ENCODE assay signal across 21 cellular contexts in the genomic region with DNA sequence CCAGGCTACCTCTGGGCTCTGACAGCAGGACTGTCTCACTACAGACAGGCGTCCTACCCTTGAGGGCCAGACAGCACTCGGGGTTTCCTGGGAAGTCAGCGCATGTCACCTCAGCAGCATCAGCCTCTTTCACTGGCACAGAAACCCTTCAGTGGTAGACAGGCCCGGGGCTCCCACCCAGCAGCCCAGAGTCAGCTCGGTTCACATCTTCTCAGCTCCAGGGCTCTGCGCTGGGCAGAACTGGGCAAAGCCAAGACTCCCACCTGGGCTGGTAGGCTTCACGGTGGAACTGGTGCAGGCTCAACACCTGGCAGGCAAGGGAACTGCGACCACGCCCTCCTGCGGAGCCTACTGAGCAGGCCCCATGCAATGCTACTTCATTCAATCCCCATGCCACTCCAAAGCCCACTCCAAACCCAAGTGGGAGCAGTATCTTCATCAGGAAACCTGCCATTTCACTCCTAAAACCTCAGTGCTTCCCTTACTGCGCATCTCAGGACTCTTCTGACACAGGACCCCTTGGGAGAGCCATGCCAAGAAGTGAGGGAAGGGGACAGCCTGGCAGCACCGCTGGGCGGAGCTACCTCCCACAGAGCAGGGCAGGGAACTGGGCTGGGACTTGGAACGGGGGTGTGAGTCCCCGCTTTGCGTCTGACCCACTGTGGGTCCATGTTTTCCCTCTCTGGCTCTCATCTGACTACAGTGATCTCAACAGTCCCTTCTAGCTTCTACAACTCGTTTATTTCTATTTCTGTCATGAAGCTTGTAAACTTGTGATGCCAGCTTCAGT.
A peak's percentile ranks its signal among the peaks of the same experiment; 100 is the strongest.
DNase-seq lines count a peak whose midpoint lies in the region; ATAC-seq, FAIRE-seq and TF ChIP-seq lines count a peak whose summit lies in the region.
"Had no signal": no experiment of that assay in that cellular context is flagged by ENCODE, and none has a peak within 500 bp of the region (broad histone marks: within the 10 kb centered on the region; RNA-seq: fewer than 3 reads in every experiment).

No MANE protein-coding gene starts in this region.

- no peak overlapping the region for H3K27ac ChIP-seq in HepG2 (ENCODE audit: extremely low read length, insufficient read depth, low read length)
- H3K27ac ChIP-seq: C4-2B, GM23248, HL-60, SK-N-MC had no signal

- H3K27ac Mint-ChIP-seq in WTC11 = no peak overlapping the region
- no peak overlapping the region for H3K27ac Mint-ChIP-seq in stimulated activated effector memory CD8-positive, alpha-beta T cell treated with anti-CD3 and anti-CD28 coated beads, Interleukin-12 subunit alpha, Interleukin-12 subunit beta, amount 100 ng/mL, for 72 hours
- no peak overlapping the region for H3K27ac Mint-ChIP-seq in activated naive CD4-positive, alpha-beta T cell treated with anti-CD3 and anti-CD28 coated beads for 36 hours
- H3K27ac Mint-ChIP-seq in activated CD8-positive, alpha-beta T cell treated with anti-CD3 and anti-CD28 coated beads, Interleukin-2, amount 10 ng/mL, durations not matched to agents 7 days and 5 days = no peak overlapping the region
- H3K27ac Mint-ChIP-seq: B cell; CD8-positive, alpha-beta T cell had no signal

- FAIRE-seq in HepG2 (lab: Jason Lieb, UNC) = no peak

- POLR2A ChIA-PET in WTC11 (lab: Charles Lee) = interaction anchor here (0.6 kb wide), 1 partner anchor 127 kb away, joined by 6 read pairs; no protein-coding TSS in a partner anchor
- POLR2A ChIA-PET in HepG2 (lab: Yijun Ruan, JAX) = no interaction called here
- POLR2A ChIA-PET in activated CD8-positive, alpha-beta T cell treated with anti-CD3 and anti-CD28 coated beads, Interleukin-2, amount 10 ng/mL, durations not matched to agents 7 days and 5 days (lab: Charles Lee) = no interaction called here

- H3K27me3 ChIP-seq in H7 (ENCODE audit: control insufficient read depth, insufficient read depth, low read length) (no peaks in the 10 kb centered on the region), HepG2 (ENCODE audit: control insufficient read depth in 1 of 2, insufficient read depth in 2 of 2, low read length in 2 of 2) (no peaks in the 10 kb centered on the region)

- peak; percentile 49 for DNase-seq in H7
- DNase-seq in WTC11 (ENCODE audit: low spot score) = peak; percentile 23
- no peak for DNase-seq in HepG2 (ENCODE audit: low spot score)
- no peak for DNase-seq in stimulated activated effector memory CD8-positive, alpha-beta T cell treated with anti-CD3 and anti-CD28 coated beads, Interleukin-12 subunit alpha, Interleukin-12 subunit beta, amount 100 ng/mL, for 72 hours (ENCODE audit: low spot score in 2 of 2)
- no peak for DNase-seq in activated naive CD4-positive, alpha-beta T cell treated with anti-CD3 and anti-CD28 coated beads for 36 hours
- no peak for DNase-seq in NCI-H748 treated with DMSO at 0.1 percent for 48 hours (lab: John Stamatoyannopoulos, UW)
- no peak for DNase-seq in activated CD8-positive, alpha-beta T cell treated with anti-CD3 and anti-CD28 coated beads, Interleukin-2, amount 10 ng/mL, durations not matched to agents 7 days and 5 days
- DNase-seq: Caco-2; CD8-positive, alpha-beta T cell; GM23248; HCEC 1CT; NCI-H1048; NCI-H1694; NCI-H2081 treated with DMSO at 0.1 percent for 48 hours; NCI-H446 treated with DMSO at 0.1 percent for 48 hours; SIG-M5; SW 1271 had no signal

- H3K4me3 ChIP-seq in H7 (ENCODE audit: insufficient read depth, low read depth, low read length) (no peak overlapping the region), HepG2 (replicated peaks in 1 of 3; ENCODE audit: insufficient read depth in 1 of 3, low read depth in 2 of 3, low read length in 3 of 3) (no peak overlapping the region)
- H3K4me3 ChIP-seq: GM23248, SK-N-MC had no signal

- H3K27me3 Mint-ChIP-seq in WTC11 (ENCODE audit: low read depth) = no peaks in the 10 kb centered on the region
- H3K27me3 Mint-ChIP-seq in activated naive CD4-positive, alpha-beta T cell treated with anti-CD3 and anti-CD28 coated beads for 36 hours (ENCODE audit: low read depth) = no peaks in the 10 kb centered on the region
- no peaks in the 10 kb centered on the region for H3K27me3 Mint-ChIP-seq in activated CD8-positive, alpha-beta T cell treated with anti-CD3 and anti-CD28 coated beads, Interleukin-2, amount 10 ng/mL, durations not matched to agents 7 days and 5 days (ENCODE audit: low read depth)
- H3K27me3 Mint-ChIP-seq: B cell had no signal

- no peak overlapping the region for H2AFZ ChIP-seq in HepG2 (ENCODE audit: low read length)
- H2AFZ ChIP-seq: GM23248 had no signal

- 96% methylated on average over 10 of the region's 17 CpGs for WGBS in HepG2 (ENCODE audit: low lambda C conversion rate)

- in situ Hi-C loops in HepG2 (cut with HindIII; ENCODE audit: extremely low pct_ligation_motif_present, low pct_unique_long_range_greater_than_20kb) = no loop called here

- H3K4me2 ChIP-seq in HepG2 (ENCODE audit: low read depth, low read length) = no peak overlapping the region

- H3K36me3 Mint-ChIP-seq in WTC11 = peaks cover 25% of the 10 kb centered on the region
- peaks cover 13% of the 10 kb centered on the region for H3K36me3 Mint-ChIP-seq in stimulated activated effector memory CD8-positive, alpha-beta T cell treated with anti-CD3 and anti-CD28 coated beads, Interleukin-12 subunit alpha, Interleukin-12 subunit beta, amount 100 ng/mL, for 72 hours
- no peaks in the 10 kb centered on the region for H3K36me3 Mint-ChIP-seq in activated naive CD4-positive, alpha-beta T cell treated with anti-CD3 and anti-CD28 coated beads for 36 hours (ENCODE audit: low read depth)
- H3K36me3 Mint-ChIP-seq in activated CD8-positive, alpha-beta T cell treated with anti-CD3 and anti-CD28 coated beads, Interleukin-2, amount 10 ng/mL, durations not matched to agents 7 days and 5 days (ENCODE audit: low read depth) = peaks cover 2% of the 10 kb centered on the region

- no TSS peak for BruUV-seq in HepG2 (replicated peaks; lab: Mats Ljungman, UMichigan)

- H3K4me3 Mint-ChIP-seq in WTC11 = no peak overlapping the region
- no peak overlapping the region for H3K4me3 Mint-ChIP-seq in stimulated activated effector memory CD8-positive, alpha-beta T cell treated with anti-CD3 and anti-CD28 coated beads, Interleukin-12 subunit alpha, Interleukin-12 subunit beta, amount 100 ng/mL, for 72 hours
- H3K4me3 Mint-ChIP-seq in activated naive CD4-positive, alpha-beta T cell treated with anti-CD3 and anti-CD28 coated beads for 36 hours = no peak overlapping the region
- no peak overlapping the region for H3K4me3 Mint-ChIP-seq in activated CD8-positive, alpha-beta T cell treated with anti-CD3 and anti-CD28 coated beads, Interleukin-2, amount 10 ng/mL, durations not matched to agents 7 days and 5 days
- H3K4me3 Mint-ChIP-seq: B cell; CD8-positive, alpha-beta T cell had no signal

- no peaks in the 10 kb centered on the region for H3K9me3 Mint-ChIP-seq in WTC11
- H3K9me3 Mint-ChIP-seq in stimulated activated effector memory CD8-positive, alpha-beta T cell treated with anti-CD3 and anti-CD28 coated beads, Interleukin-12 subunit alpha, Interleukin-12 subunit beta, amount 100 ng/mL, for 72 hours = no peaks in the 10 kb centered on the region
- H3K9me3 Mint-ChIP-seq in activated naive CD4-positive, alpha-beta T cell treated with anti-CD3 and anti-CD28 coated beads for 36 hours = no peaks in the 10 kb centered on the region
- no peaks in the 10 kb centered on the region for H3K9me3 Mint-ChIP-seq in activated CD8-positive, alpha-beta T cell treated with anti-CD3 and anti-CD28 coated beads, Interleukin-2, amount 10 ng/mL, durations not matched to agents 7 days and 5 days (ENCODE audit: insufficient read depth)
- H3K9me3 Mint-ChIP-seq: CD8-positive, alpha-beta T cell had no signal

- no peaks in the 10 kb centered on the region for H4K20me1 ChIP-seq in HepG2 (ENCODE audit: insufficient read depth, low read length)

- CTCF ChIA-PET in WTC11 (lab: Charles Lee) (interaction anchor here (2.4 kb wide), 1 partner anchor 8 kb away, joined by 12 read pairs; no protein-coding TSS in a partner anchor), HepG2 (lab: Yijun Ruan, JAX; ENCODE audit: low intra/inter-chr PET ratio, low total read pairs) (no interaction called here)
- CTCF ChIA-PET in activated naive CD4-positive, alpha-beta T cell treated with anti-CD3 and anti-CD28 coated beads for 36 hours (lab: Charles Lee) = interaction anchor here (0.7 to 1.0 kb wide), 2 partner anchors 7 to 8 kb away, joined by 3 read pairs; no protein-coding TSS in a partner anchor
- CTCF ChIA-PET in activated CD8-positive, alpha-beta T cell treated with anti-CD3 and anti-CD28 coated beads, Interleukin-2, amount 10 ng/mL, durations not matched to agents 7 days and 5 days (lab: Charles Lee) = interaction anchor here (2.7 kb wide), 1 partner anchor 8 kb away, joined by 14 read pairs; no protein-coding TSS in a partner anchor

- H3K9me3 ChIP-seq in HepG2 (ENCODE audit: low read length) = no peaks in the 10 kb centered on the region
- H3K9me3 ChIP-seq: Caco-2 had no signal

- TF ChIP-seq RAD21 in HepG2 (CRISPR knock-in tag; IDR thresholded peaks at IDR 0.05) = no peak

- H3K4me1 ChIP-seq in HepG2 (ENCODE audit: insufficient read depth, low read length) = no peaks in the 10 kb centered on the region
- H3K4me1 ChIP-seq: Caco-2 had no signal

- no peak overlapping the region for H3K9ac ChIP-seq in HepG2 (ENCODE audit: insufficient read depth, low read depth, low read length)
- H3K9ac ChIP-seq: GM23248 had no signal

- H3K36me3 ChIP-seq in H7 (replicated peaks; ENCODE audit: control insufficient read depth, insufficient read depth, low read length) (peaks cover 20% of the 10 kb centered on the region), HepG2 (replicated peaks in 1 of 2; ENCODE audit: control insufficient read depth in 1 of 2, insufficient read depth in 2 of 2, low read length in 2 of 2) (peaks cover 21 to 48% of the 10 kb centered on the region in 2 experiments)

- TF ChIP-seq EP300 in HepG2 (IDR thresholded peaks at IDR 0.05; ENCODE audit: low read depth in 2 of 2, low read length in 2 of 2) (no peak), HepG2 (CRISPR knock-in tag; IDR thresholded peaks at IDR 0.05; ENCODE audit: borderline replicate concordance) (no peak)

- TF ChIP-seq CTCF in WTC11 (IDR thresholded peaks at IDR 0.05) (no peak), HepG2 (CRISPR knock-in tag; IDR thresholded peaks at IDR 0.05) (no peak)

- ATAC-seq in WTC11 (peak; percentile 48), HepG2 (peak; percentile 25; the same call in 2 of the 3 replicates)
- peak; percentile 19 for ATAC-seq in stimulated activated effector memory CD8-positive, alpha-beta T cell treated with anti-CD3 and anti-CD28 coated beads, Interleukin-12 subunit alpha, Interleukin-12 subunit beta, amount 100 ng/mL, for 72 hours
- ATAC-seq in activated CD8-positive, alpha-beta T cell treated with anti-CD3 and anti-CD28 coated beads, Interleukin-2, amount 10 ng/mL, durations not matched to agents 7 days and 5 days = no peak
- ATAC-seq: CD8-positive, alpha-beta T cell had no signal

- no peaks in the 10 kb centered on the region for H3K79me2 ChIP-seq in HepG2 (ENCODE audit: insufficient read depth, low read length)

- intact Hi-C loops in HepG2 (cut with micrococcal nuclease; ENCODE audit: unreplicated experiment) = no loop called here
- intact Hi-C loops in activated naive CD4-positive, alpha-beta T cell treated with anti-CD3 and anti-CD28 coated beads for 36 hours (cut with micrococcal nuclease) = no loop called here

- no peak for TF ChIP-seq POLR2A in HepG2 (IDR thresholded peaks at IDR 0.05; ENCODE audit: insufficient read depth in 1 of 2, low read depth in 2 of 2, low read length in 2 of 2)

- no peaks in the 10 kb centered on the region for H3K4me1 Mint-ChIP-seq in WTC11
- peaks cover 10% of the 10 kb centered on the region for H3K4me1 Mint-ChIP-seq in stimulated activated effector memory CD8-positive, alpha-beta T cell treated with anti-CD3 and anti-CD28 coated beads, Interleukin-12 subunit alpha, Interleukin-12 subunit beta, amount 100 ng/mL, for 72 hours
- H3K4me1 Mint-ChIP-seq in activated naive CD4-positive, alpha-beta T cell treated with anti-CD3 and anti-CD28 coated beads for 36 hours (ENCODE audit: low read depth) = no peaks in the 10 kb centered on the region
- H3K4me1 Mint-ChIP-seq in activated CD8-positive, alpha-beta T cell treated with anti-CD3 and anti-CD28 coated beads, Interleukin-2, amount 10 ng/mL, durations not matched to agents 7 days and 5 days (ENCODE audit: low read depth) = peaks cover 2% of the 10 kb centered on the region
- H3K4me1 Mint-ChIP-seq: B cell had no signal

Comparison
In these comparisons a context has a peak if more than half of its experiments do, and no peak if none do; other contexts are left out.
1. DNase-seq: peak in H7 (single experiment) and WTC11 (single experiment); none in HepG2 (single experiment), stimulated activated effector memory CD8-positive, alpha-beta T cell treated with anti-CD3 and anti-CD28 coated beads, Interleukin-12 subunit alpha, Interleukin-12 subunit beta, amount 100 ng/mL, for 72 hours (0 of 2), activated naive CD4-positive, alpha-beta T cell treated with anti-CD3 and anti-CD28 coated beads for 36 hours (single experiment), NCI-H748 treated with DMSO at 0.1 percent for 48 hours (single experiment) and activated CD8-positive, alpha-beta T cell treated with anti-CD3 and anti-CD28 coated beads, Interleukin-2, amount 10 ng/mL, durations not matched to agents 7 days and 5 days (single experiment).